ENCODE assay signal across 8 cellular contexts in the genomic region with DNA sequence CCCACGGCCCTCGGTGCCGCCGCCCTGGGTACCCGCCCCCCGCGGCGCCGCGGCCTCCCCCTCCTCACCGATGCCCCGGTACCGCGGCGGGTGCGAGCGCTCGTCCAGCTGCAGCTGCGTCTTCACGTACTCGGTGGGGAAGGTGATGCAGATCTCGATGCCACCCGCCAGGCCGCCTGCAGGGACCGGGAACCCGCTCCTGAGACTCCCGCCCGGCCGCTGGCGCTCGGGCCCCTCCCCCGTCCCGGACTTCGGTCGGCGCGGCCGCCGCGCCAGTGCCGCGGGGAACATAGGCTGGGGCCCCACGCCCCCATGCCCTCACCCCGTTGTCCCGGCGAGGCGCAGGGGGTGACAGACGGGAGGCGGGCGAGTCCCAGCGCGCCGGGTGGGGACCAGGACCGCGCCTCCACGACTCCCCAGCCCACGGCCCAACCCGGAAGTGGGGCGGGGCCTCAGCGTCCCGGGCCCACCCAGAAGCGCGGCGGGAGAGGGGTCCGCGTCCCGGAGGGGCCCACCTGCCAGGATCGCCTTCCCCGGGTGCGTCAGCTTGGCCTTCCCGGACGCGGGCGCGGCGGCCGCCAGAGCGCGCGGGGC. TPM values are rescaled to one million over a fixed set of nuclear protein-coding genes. Genes with fewer than 3 reads are reported as not detected.
DNase-seq lines count a peak whose midpoint lies in the region; ATAC-seq and TF ChIP-seq lines count a peak whose summit lies in the region.

No MANE protein-coding gene starts in this region.

- H3K4me1 Mint-ChIP-seq in memory B cell = peaks cover 36% of the 10 kb centered on the region

- H3K27me3 Mint-ChIP-seq in memory B cell = no peaks in the 10 kb centered on the region

- no peaks in the 10 kb centered on the region for H3K36me3 Mint-ChIP-seq in memory B cell

- no peak for TF ChIP-seq CTCF in VCaP (conservative IDR thresholded peaks at IDR 0.05)

- H3K36me3 ChIP-seq in stomach smooth muscle (ENCODE audit: control insufficient read depth in 2 of 2, insufficient read depth in 2 of 2, low read length in 2 of 2) = no peaks in the 10 kb centered on the region

- ATAC-seq in GM19438 (IDR thresholded peaks at IDR 0.05; ENCODE audit: low read depth, unreplicated experiment) = peak; percentile 33
- ATAC-seq in HG03469 (IDR thresholded peaks at IDR 0.05; ENCODE audit: unreplicated experiment) = peak; percentile 20
- ATAC-seq in memory B cell (ENCODE audit: low read depth) = peak; percentile 31
- ATAC-seq in sciatic nerve = no peak

- H3K4me3 Mint-ChIP-seq in memory B cell = peak overlapping the region; percentile 76

- DNase-seq in COLO668 (lab: John Stamatoyannopoulos, UW; ENCODE audit: unreplicated experiment) (peak; percentile 67), ecto neural progenitor cell (ENCODE audit: low spot score) (peak; percentile 76), memory B cell (ENCODE audit: low spot score in 2 of 2) (peak; percentile 23 to 66), sciatic nerve (ENCODE audit: low spot score) (no peak)

- H3K27me3 ChIP-seq in stomach smooth muscle (ENCODE audit: control insufficient read depth in 1 of 2, insufficient read depth in 2 of 2, low read length in 2 of 2) = no peaks in the 10 kb centered on the region

- H3K27ac ChIP-seq in VCaP = peak overlapping the region; percentile 95
- peak overlapping the region; percentile 66 for H3K27ac ChIP-seq in stomach smooth muscle (ENCODE audit: low read length)

- H3K4me1 ChIP-seq in stomach smooth muscle (ENCODE audit: control insufficient read depth, insufficient read depth, low read length) = peaks cover 34% of the 10 kb centered on the region

- intact Hi-C loops in sciatic nerve (cut with DNase I) = no loop called here

- no peak overlapping the region for H3K27ac Mint-ChIP-seq in memory B cell

- peak overlapping the region; percentile 58 to 78 for H3K4me3 ChIP-seq in stomach smooth muscle (ENCODE audit: low read length in 2 of 2)

- H3K9ac ChIP-seq in stomach smooth muscle (ENCODE audit: low read length in 2 of 2) = peak overlapping the region; percentile 64

- no peaks in the 10 kb centered on the region for H3K9me3 ChIP-seq in stomach smooth muscle (ENCODE audit: control insufficient read depth in 2 of 2, low read length in 2 of 2)

- no peaks in the 10 kb centered on the region for H3K9me3 Mint-ChIP-seq in memory B cell

RNA-seq across cellular contexts. Expression of gene SLC25A1, which starts 0.4 kb away (rescaled TPM):
- total RNA-seq in sciatic nerve = 54.1 TPM

RNA-seq across cellular contexts. Expression of gene GSC2, which starts 28.1 kb away (rescaled TPM):
- total RNA-seq in sciatic nerve = not detected

RNA-seq across cellular contexts. Expression of gene ESS2, which starts 33.7 kb away (rescaled TPM):
- 14.8 TPM for total RNA-seq in sciatic nerve

RNA-seq across cellular contexts. Expression of gene TSSK2, which starts 47.1 kb away (rescaled TPM):
- not detected for total RNA-seq in sciatic nerve

RNA-seq across cellular contexts. Expression of gene DGCR2, which starts 56.0 kb away (rescaled TPM):
- total RNA-seq in sciatic nerve = 37.2 TPM
